ENCODE assay signal across 8 cellular contexts in genomic region chr2:214069254-214069653, GRCh38.
DNase-seq lines count a peak whose midpoint lies in the region; ATAC-seq and TF ChIP-seq lines count a peak whose summit lies in the region.

No MANE protein-coding gene starts in this region.

- POLR2A ChIA-PET in PC-3 (lab: Charles Lee; ENCODE audit: unreplicated experiment) = interaction anchor here (0.6 kb wide), 1 partner anchor 58 kb away, joined by 3 read pairs; no protein-coding TSS in a partner anchor

- DNase-seq in DMS 273 (lab: John Stamatoyannopoulos, UW; ENCODE audit: unreplicated experiment) = peak; percentile 45
- DNase-seq in HCEC 1CT = peak; percentile 94
- peak; percentile 97 for DNase-seq in PC-3
- DNase-seq in foreskin melanocyte = peak; percentile 79
- DNase-seq in NCI-H1930 (lab: John Stamatoyannopoulos, UW) = no peak
- DNase-seq in NOMO-1 treated with dmso at 0.1 percent for 144 hours (lab: John Stamatoyannopoulos, UW; ENCODE audit: unreplicated experiment) = no peak
- DNase-seq in testis = no peak

- TF ChIP-seq POLR2A in testis (IDR thresholded peaks at IDR 0.05) = no peak

- 0 out of 2 replicates have a peak overlapping the region, but pooled peaks have one; percentile 25 for H2AFZ ChIP-seq in PC-3 (ENCODE audit: low read length)

- H3F3A ChIP-seq in PC-3 (ENCODE audit: low read length, unreplicated experiment) = peaks cover 5% of the 10 kb centered on the region

- peak overlapping the region; percentile 56 for H3K9ac ChIP-seq in PC-3 (ENCODE audit: low read length)

- TF ChIP-seq CTCF in PC-3 (conservative IDR thresholded peaks at IDR 0.05; ENCODE audit: low read depth, low read length) = no peak
- TF ChIP-seq CTCF in testis (IDR thresholded peaks at IDR 0.05) = no peak

- H3K4me3 ChIP-seq in PC-3 (ENCODE audit: low read length) = peak overlapping the region; percentile 53
- H3K4me3 ChIP-seq in testis = no peak overlapping the region

- no peaks in the 10 kb centered on the region for H3K79me2 ChIP-seq in PC-3 (ENCODE audit: low read length)

- no peaks in the 10 kb centered on the region for H4K20me1 ChIP-seq in PC-3 (ENCODE audit: low read length)

- H3K27ac ChIP-seq in PC-3 (ENCODE audit: low read length) (peak overlapping the region; percentile 88), testis (no peak overlapping the region)

- 44 to 45% methylated on average over 2 of the region's 2 CpGs for WGBS in testis, 2 donors

- peaks cover 49% of the 10 kb centered on the region for H3K4me1 ChIP-seq in PC-3 (ENCODE audit: insufficient read depth, low read length)
- no peaks in the 10 kb centered on the region for H3K4me1 ChIP-seq in testis

- peak; percentile 93 for ATAC-seq in PC-3
- no peak for ATAC-seq in HG02623 (IDR thresholded peaks at IDR 0.05; ENCODE audit: unreplicated experiment)

- H3K4me2 ChIP-seq in PC-3 (ENCODE audit: low read length) = peak overlapping the region; percentile 81

- CTCF ChIA-PET in PC-3 (lab: Charles Lee) = no interaction called here

- H3K36me3 ChIP-seq in PC-3 (ENCODE audit: low read depth, low read length) (no peaks in the 10 kb centered on the region), testis (ENCODE audit: low read depth, missing control alignments) (no peaks in the 10 kb centered on the region)

- intact Hi-C loops in PC-3 (cut with micrococcal nuclease) (loop anchor here (1.0 to 10.0 kb wide), 5 partner anchors 50 to 1866 kb away; no protein-coding TSS in a partner anchor), testis (cut with DNase I; ENCODE audit: low total_unique reads) (no loop called here)

- no peaks in the 10 kb centered on the region; the same call in 1 of the 2 replicates for H3K9me2 ChIP-seq in PC-3 (replicated peaks; ENCODE audit: low read length)

- BruUV-seq in PC-3 (replicated peaks; lab: Mats Ljungman, UMichigan) = no TSS peak

- H3K9me3 ChIP-seq in PC-3 (ENCODE audit: low read length) (no peaks in the 10 kb centered on the region), testis (no peaks in the 10 kb centered on the region)

- no peaks in the 10 kb centered on the region for H3K27me3 ChIP-seq in PC-3 (ENCODE audit: low read length)
- H3K27me3 ChIP-seq in testis = no peaks in the 10 kb centered on the region

Comparison
In these comparisons a context has a peak if more than half of its experiments do, and no peak if none do; other contexts are left out.
1. DNase-seq: peak in DMS 273 (single experiment), HCEC 1CT (single experiment), PC-3 (single experiment) and foreskin melanocyte (single experiment); none in NCI-H1930 (0 of 2), NOMO-1 treated with dmso at 0.1 percent for 144 hours (single experiment) and testis (single experiment).